Comparison of ENCODE assay signal across 14 cellular contexts in the genomic region with DNA sequence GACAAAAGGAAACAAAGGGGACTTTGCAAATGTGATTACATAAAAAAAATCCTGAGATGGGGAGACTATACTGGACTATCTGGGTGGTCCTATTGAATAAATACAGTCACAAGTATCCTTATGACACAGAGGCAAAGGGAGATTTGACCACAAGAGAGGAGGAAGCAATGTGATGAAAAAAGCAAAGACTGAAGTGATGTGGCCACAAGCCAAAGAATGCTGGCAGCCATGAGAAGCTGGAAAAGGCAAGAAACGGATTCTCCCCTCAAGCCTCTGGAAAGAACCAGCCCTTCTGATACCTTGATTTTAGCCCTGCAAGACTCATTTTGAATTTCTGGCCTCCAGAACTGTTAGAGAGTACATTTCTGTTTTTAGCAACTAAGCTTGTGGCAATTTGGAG. TPM values are rescaled to one million over a fixed set of nuclear protein-coding genes. Genes with fewer than 3 reads are reported as not detected.
DNase-seq lines count a peak whose midpoint lies in the region; ATAC-seq and TF ChIP-seq lines count a peak whose summit lies in the region.
"Had no signal": no experiment of that assay in that cellular context is flagged by ENCODE, and none has a peak within 500 bp of the region (broad histone marks: within the 10 kb centered on the region; RNA-seq: fewer than 3 reads in every experiment).

No MANE protein-coding gene starts in this region.

- peaks cover 4% of the 10 kb centered on the region for H3K4me1 Mint-ChIP-seq in brain
- H3K4me1 Mint-ChIP-seq: CD4-positive, CD25-positive, alpha-beta regulatory T cell; IgD-negative memory B cell had no signal

- H3K9me3 Mint-ChIP-seq in brain, result peaks cover 11 to 33% (median 29%) of the 10 kb centered on the region in 5 experiments

- ATAC-seq in HG02852 (IDR thresholded peaks at IDR 0.05; ENCODE audit: unreplicated experiment) (no peak), GM18502 (IDR thresholded peaks at IDR 0.05; ENCODE audit: poor library complexity, unreplicated experiment) (no peak)
- ATAC-seq: HCT116 had no signal

- H3K4me3 Mint-ChIP-seq in brain, result no peak overlapping the region
- H3K4me3 Mint-ChIP-seq: CD4-positive, CD25-positive, alpha-beta regulatory T cell; IgD-negative memory B cell had no signal

- intact Hi-C loops in transverse colon (cut with DNase I; ENCODE audit: low total_unique reads), result no loop called here

- H3K36me3 Mint-ChIP-seq in brain, result peaks cover 59% of the 10 kb centered on the region
- H3K36me3 Mint-ChIP-seq: IgD-negative memory B cell had no signal

- H3K27me3 Mint-ChIP-seq in brain, result peaks cover 6% of the 10 kb centered on the region

- no peak for TF ChIP-seq POLR2A in transverse colon (IDR thresholded peaks at IDR 0.05)

- H3K4me1 ChIP-seq in HEK293 (ENCODE audit: control insufficient read depth, insufficient read depth, low read length) (no peaks in the 10 kb centered on the region), transverse colon (peaks cover 0 to 15% (median 7%) of the 10 kb centered on the region in 4 donors)

- H3K9me3 ChIP-seq in HEK293 (ENCODE audit: control insufficient read depth, insufficient read depth, low read depth, low read length), result no peaks in the 10 kb centered on the region
- no peaks in the 10 kb centered on the region for H3K9me3 ChIP-seq in transverse colon

- H3K4me3 ChIP-seq in HEK293 (ENCODE audit: low read depth, low read length) (no peak overlapping the region), transverse colon (no peak overlapping the region)
- H3K4me3 ChIP-seq: BLaER1 treated with 17β-estradiol and CSF1 and Interleukin-3, amounts not matched to agents 10 nM and 100 nM; GM23248 had no signal

- in situ Hi-C loops in transverse colon (cut with MboI; ENCODE audit: low pct_ligation_motif_present in 1 of 4, low pct_unique_long_range_greater_than_20kb in 1 of 4, low sequenced_read_pairs in 3 of 4), result no loop called here

- POLR2A ChIA-PET in HEK293 (lab: Yijun Ruan, JAX), result no interaction called here

- H3K27me3 ChIP-seq in transverse colon, result no peaks in the 10 kb centered on the region

- no peak for TF ChIP-seq CTCF in HEK293 (tag by site-specific recombination; IDR thresholded peaks at IDR 0.05)
- no peak for TF ChIP-seq CTCF in brain (conservative IDR thresholded peaks at IDR 0.05)
- TF ChIP-seq CTCF in transverse colon (IDR thresholded peaks at IDR 0.05), result no peak

- DNase-seq in mesenteric fat pad (ENCODE audit: low spot score) (peak; percentile 12), transverse colon (no peak), SW480 (ENCODE audit: low spot score) (no peak)
- DNase-seq: 8988T; CD4-positive, CD25-positive, alpha-beta regulatory T cell; DMS53; GM23248 had no signal

- WGBS in transverse colon (ENCODE audit: low coverage in 1 of 2), 2 donors, result 39 to 44% methylated on average over 1 of the region's 1 CpG

- no peak for TF ChIP-seq EP300 in transverse colon (IDR thresholded peaks at IDR 0.05; ENCODE audit: low read depth)

- CTCF ChIA-PET in HEK293 (lab: Yijun Ruan, JAX), result interaction anchor here (0.6 to 0.7 kb wide), 2 partner anchors 8 to 194 kb away, joined by 3 to 4 read pairs; no protein-coding TSS in a partner anchor

- H3K27ac ChIP-seq in HEK293 (ENCODE audit: extremely low read depth, low read depth, low read length) (no peak overlapping the region), transverse colon (peak overlapping the region in 3 of 4 donors; percentile 51 to 80 (median 70))
- H3K27ac ChIP-seq: BLaER1 treated with 17β-estradiol and CSF1 and Interleukin-3, amounts not matched to agents 10 nM and 100 nM; GM23248 had no signal

- H3K36me3 ChIP-seq in HEK293 (ENCODE audit: control insufficient read depth in 2 of 2, insufficient read depth in 1 of 2, low read length in 2 of 2) (no peaks in the 10 kb centered on the region), transverse colon (no peaks in the 10 kb centered on the region)

- H3K27ac Mint-ChIP-seq in brain, result peak overlapping the region in 3 of 5 experiments; percentile 4 to 8 (median 7)
- H3K27ac Mint-ChIP-seq: CD4-positive, CD25-positive, alpha-beta regulatory T cell; IgD-negative memory B cell had no signal

TF ChIP-seq in HEK293, 187 proteins besides CTCF, POLR2A, EP300 and RAD21:
- TF ChIP-seq ZNF610 (tag by site-specific recombination; IDR thresholded peaks at IDR 0.05; ENCODE audit: borderline replicate concordance), result no peak
- TF ChIP-seq OVOL3 (tag by site-specific recombination; IDR thresholded peaks at IDR 0.05), result no peak
- no peak for TF ChIP-seq REPIN1 (tag by site-specific recombination; IDR thresholded peaks at IDR 0.05; ENCODE audit: low read depth)
- TF ChIP-seq ZNF239 (tag by site-specific recombination; IDR thresholded peaks at IDR 0.05), result no peak
- TF ChIP-seq, protein P1, sequence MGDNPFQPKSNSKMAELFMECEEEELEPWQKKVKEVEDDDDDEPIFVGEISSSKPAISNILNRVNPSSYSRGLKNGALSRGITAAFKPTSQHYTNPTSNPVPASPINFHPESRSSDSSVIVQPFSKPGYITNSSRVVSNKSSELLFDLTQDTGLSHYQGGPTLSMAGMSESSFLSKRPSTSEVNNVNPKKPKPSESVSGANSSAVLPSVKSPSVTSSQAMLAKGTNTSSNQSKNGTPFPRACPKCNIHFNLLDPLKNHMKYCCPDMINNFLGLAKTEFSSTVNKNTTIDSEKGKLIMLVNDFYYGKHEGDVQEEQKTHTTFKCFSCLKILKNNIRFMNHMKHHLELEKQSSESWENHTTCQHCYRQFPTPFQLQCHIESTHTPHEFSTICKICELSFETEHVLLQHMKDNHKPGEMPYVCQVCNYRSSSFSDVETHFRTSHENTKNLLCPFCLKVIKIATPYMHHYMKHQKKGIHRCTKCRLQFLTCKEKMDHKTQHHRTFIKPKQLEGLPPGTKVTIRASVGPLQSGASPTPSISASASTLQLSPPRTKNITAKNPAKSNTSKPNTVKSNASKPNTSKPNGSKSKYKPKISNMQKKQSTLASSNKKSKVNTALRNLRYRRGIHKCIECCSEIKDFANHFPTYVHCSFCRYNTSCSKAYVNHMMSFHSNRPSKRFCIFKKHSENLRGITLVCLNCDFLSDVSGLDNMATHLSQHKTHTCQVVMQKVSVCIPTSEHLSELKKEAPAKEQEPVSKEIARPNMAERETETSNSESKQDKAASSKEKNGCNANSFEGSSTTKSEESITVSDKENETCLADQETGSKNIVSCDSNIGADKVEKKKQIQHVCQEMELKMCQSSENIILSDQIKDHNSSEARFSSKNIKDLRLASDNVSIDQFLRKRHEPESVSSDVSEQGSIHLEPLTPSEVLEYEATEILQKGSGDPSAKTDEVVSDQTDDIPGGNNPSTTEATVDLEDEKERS (tag by site-specific recombination; IDR thresholded peaks at IDR 0.05), result 0 out of 2 replicates have a peak, but pooled peaks have one; percentile 66
TF ChIP-seq in HEK293: peak in this region for 1.

RNA-seq across cellular contexts. Expression of a gene that starts 36.4 kb away (rescaled TPM):
- 3.4 TPM for polyA plus RNA-seq in brain (ENCODE audit: insufficient read depth, low read depth, low replicate concordance)
- 29.5 TPM for total RNA-seq in mesenteric fat pad
- 1 to 10 TPM; 1.6 to 5.2 (median 3.7) TPM for total RNA-seq in transverse colon
- total RNA-seq: CD4-positive, CD25-positive, alpha-beta regulatory T cell had no signal
- polyA plus RNA-seq: IgD-negative memory B cell had no signal
